Comparison of ENCODE assay signal across 16 cellular contexts in the genomic region with DNA sequence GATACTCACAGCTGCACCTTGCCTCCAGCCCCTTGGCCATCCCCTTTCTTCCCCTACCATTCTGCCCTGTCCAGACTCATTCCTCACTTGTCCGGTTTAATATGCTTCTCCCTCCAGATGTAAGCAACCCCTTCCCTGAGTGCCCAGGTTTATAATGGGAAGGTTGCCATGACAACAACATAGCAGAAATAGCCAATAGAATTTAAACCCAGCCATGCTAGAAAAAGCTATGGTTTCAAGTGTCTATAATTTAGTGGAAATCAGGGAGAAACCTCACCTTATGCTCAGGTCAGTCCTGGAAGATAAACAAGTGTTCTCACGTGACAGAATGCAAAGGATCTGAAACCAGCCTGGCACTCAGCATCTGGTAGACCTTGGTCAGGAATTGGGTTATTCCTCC.
A peak's percentile ranks its signal among the peaks of the same experiment; 100 is the strongest.
DNase-seq lines count a peak whose midpoint lies in the region; ATAC-seq lines count a peak whose summit lies in the region.
"Had no signal": no experiment of that assay in that cellular context is flagged by ENCODE, and none has a peak within 500 bp of the region (broad histone marks: within the 10 kb centered on the region; RNA-seq: fewer than 3 reads in every experiment).

No MANE protein-coding gene starts in this region.

- peaks cover 8% of the 10 kb centered on the region for H3K9me3 Mint-ChIP-seq in stimulated activated effector memory CD8-positive, alpha-beta T cell treated with anti-CD3 and anti-CD28 coated beads, Interleukin-12 subunit alpha, Interleukin-12 subunit beta, amount 100 ng/mL, for 72 hours

- H3K27ac Mint-ChIP-seq in stimulated activated effector memory CD8-positive, alpha-beta T cell treated with anti-CD3 and anti-CD28 coated beads, Interleukin-12 subunit alpha, Interleukin-12 subunit beta, amount 100 ng/mL, for 72 hours: no peak overlapping the region
- H3K27ac Mint-ChIP-seq: CD14-positive monocyte; CD4-positive, alpha-beta T cell; CD8-positive, alpha-beta memory T cell; HFFc6 had no signal

- H3K4me3 Mint-ChIP-seq in stimulated activated effector memory CD8-positive, alpha-beta T cell treated with anti-CD3 and anti-CD28 coated beads, Interleukin-12 subunit alpha, Interleukin-12 subunit beta, amount 100 ng/mL, for 72 hours: no peak overlapping the region
- H3K4me3 Mint-ChIP-seq: CD14-positive monocyte; CD4-positive, alpha-beta T cell; CD8-positive, alpha-beta memory T cell; HFFc6 had no signal

- no peaks in the 10 kb centered on the region for H3K36me3 Mint-ChIP-seq in stimulated activated effector memory CD8-positive, alpha-beta T cell treated with anti-CD3 and anti-CD28 coated beads, Interleukin-12 subunit alpha, Interleukin-12 subunit beta, amount 100 ng/mL, for 72 hours
- H3K36me3 Mint-ChIP-seq: CD14-positive monocyte; CD8-positive, alpha-beta memory T cell had no signal

- H3K4me1 Mint-ChIP-seq in stimulated activated effector memory CD8-positive, alpha-beta T cell treated with anti-CD3 and anti-CD28 coated beads, Interleukin-12 subunit alpha, Interleukin-12 subunit beta, amount 100 ng/mL, for 72 hours: no peaks in the 10 kb centered on the region
- H3K4me1 Mint-ChIP-seq: CD14-positive monocyte; CD8-positive, alpha-beta memory T cell had no signal

- peak; percentile 11 for ATAC-seq in stimulated activated effector memory CD8-positive, alpha-beta T cell treated with anti-CD3 and anti-CD28 coated beads, Interleukin-12 subunit alpha, Interleukin-12 subunit beta, amount 100 ng/mL, for 72 hours
- ATAC-seq in HG03439 (IDR thresholded peaks at IDR 0.05; ENCODE audit: unreplicated experiment): no peak

- DNase-seq in DMS 273 (lab: John Stamatoyannopoulos, UW; ENCODE audit: unreplicated experiment) (peak; percentile 23), DMS 273 treated with DMSO at 0.1 percent for 48 hours (lab: John Stamatoyannopoulos, UW) (no peak), NCI-H748 (lab: John Stamatoyannopoulos, UW; ENCODE audit: unreplicated experiment) (peak; percentile 8), NCI-H748 treated with DMSO at 0.1 percent for 48 hours (lab: John Stamatoyannopoulos, UW) (no peak), left kidney (ENCODE audit: low read depth, low spot score) (peak; percentile 60), AML-193 (lab: John Stamatoyannopoulos, UW) (no peak)
- DNase-seq in stimulated activated effector memory CD8-positive, alpha-beta T cell treated with anti-CD3 and anti-CD28 coated beads, Interleukin-12 subunit alpha, Interleukin-12 subunit beta, amount 100 ng/mL, for 72 hours (ENCODE audit: low spot score in 2 of 2): no peak
- DNase-seq: BE2C; CD4-positive, alpha-beta T cell; CD8-positive, alpha-beta memory T cell; DMS153; DND-41; GM23248; HFFc6 had no signal

Comparison
In these comparisons a context has a peak if more than half of its experiments do, and no peak if none do; other contexts are left out.
1. DNase-seq: peak in DMS 273 (single experiment), NCI-H748 (single experiment) and left kidney (single experiment); none in DMS 273 treated with DMSO at 0.1 percent for 48 hours (single experiment), NCI-H748 treated with DMSO at 0.1 percent for 48 hours (single experiment), stimulated activated effector memory CD8-positive, alpha-beta T cell treated with anti-CD3 and anti-CD28 coated beads, Interleukin-12 subunit alpha, Interleukin-12 subunit beta, amount 100 ng/mL, for 72 hours (0 of 2) and AML-193 (0 of 2).